Comparison of ENCODE assay signal across 13 cellular contexts in the genomic region with DNA sequence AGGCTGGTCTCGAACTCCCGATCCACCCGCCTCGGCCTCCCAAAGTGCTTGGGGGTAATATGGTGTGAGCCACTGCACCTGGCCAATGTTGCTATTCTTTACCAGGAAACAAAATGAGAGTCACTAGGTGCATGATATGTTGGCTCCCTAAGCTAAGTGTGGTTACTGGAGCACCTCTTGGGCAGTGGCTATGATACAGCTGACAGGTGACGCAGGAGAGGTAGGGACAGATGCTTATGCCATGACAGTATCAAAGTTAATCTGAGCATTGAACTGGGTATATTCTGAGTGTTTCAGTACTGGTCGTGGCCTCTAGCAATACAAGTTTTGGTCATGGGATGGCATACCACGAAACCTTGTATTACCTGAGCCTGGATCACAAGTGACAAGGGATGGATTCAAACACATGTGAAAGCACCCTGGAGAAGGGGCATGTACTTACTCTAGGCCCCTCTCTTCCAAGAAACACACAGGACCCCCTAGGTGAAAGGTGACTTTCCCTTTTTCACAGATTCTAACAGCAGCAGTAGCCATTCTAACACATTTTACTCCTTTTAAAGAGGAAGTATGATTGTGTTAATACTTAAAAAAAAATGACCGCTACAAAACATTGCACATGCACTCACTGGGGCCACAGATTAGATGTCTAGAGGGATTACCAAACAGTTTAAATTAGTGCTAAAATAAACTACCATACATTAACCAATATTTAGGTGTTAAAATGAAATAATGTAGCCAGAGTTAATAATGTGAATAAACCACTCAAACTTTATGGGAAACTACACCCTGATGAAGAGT.
DNase-seq lines count a peak whose midpoint lies in the region; ATAC-seq, FAIRE-seq and TF ChIP-seq lines count a peak whose summit lies in the region.
"Had no signal": no experiment of that assay in that cellular context is flagged by ENCODE, and none has a peak within 500 bp of the region (broad histone marks: within the 10 kb centered on the region; RNA-seq: fewer than 3 reads in every experiment).

No MANE protein-coding gene starts in this region.

- H3K27me3 ChIP-seq in spleen (replicated peaks in 1 of 7) (no peaks in the 10 kb centered on the region), body of pancreas (no peaks in the 10 kb centered on the region)

- WGBS in spleen, 5 donors = 84 to 91% (median 87%) methylated on average over 8 of the region's 8 CpGs
- 93 to 96% methylated on average over 8 of the region's 8 CpGs for WGBS in body of pancreas, 2 donors

- H3K9me3 ChIP-seq in spleen (no peaks in the 10 kb centered on the region), kidney (ENCODE audit: control insufficient read depth in 1 of 2, low read length in 2 of 2) (no peaks in the 10 kb centered on the region), body of pancreas (no peaks in the 10 kb centered on the region)

- H3K4me1 ChIP-seq in spleen (peaks cover 18 to 96% (median 61%) of the 10 kb centered on the region in 6 donors), kidney (ENCODE audit: control insufficient read depth in 1 of 2, insufficient read depth in 1 of 2, low read depth in 1 of 2, low read length in 2 of 2) (peaks cover 16 to 22% of the 10 kb centered on the region in 2 donors), body of pancreas (peaks cover 15% of the 10 kb centered on the region)

- TF ChIP-seq POLR2A in spleen (IDR thresholded peaks at IDR 0.05) (no peak), body of pancreas (IDR thresholded peaks at IDR 0.05) (no peak)

- peak overlapping the region; percentile 43 for H3K27ac Mint-ChIP-seq in HFFc6
- H3K27ac Mint-ChIP-seq: B cell had no signal

- H3K4me1 Mint-ChIP-seq in HFFc6 (ENCODE audit: low read depth) = peaks cover 37% of the 10 kb centered on the region

- TF ChIP-seq CTCF in HFFc6 (IDR thresholded peaks at IDR 0.05) = no peak
- TF ChIP-seq CTCF in spleen (IDR thresholded peaks at IDR 0.05 in 8 of 11, conservative IDR thresholded peaks at IDR 0.05 in 3 of 11) = no peak
- TF ChIP-seq CTCF in kidney (IDR thresholded peaks at IDR 0.05; ENCODE audit: borderline replicate concordance, extremely low read depth, insufficient read depth) = no peak
- TF ChIP-seq CTCF in body of pancreas (IDR thresholded peaks at IDR 0.05) = no peak

- DNase-seq in AML-193 (lab: John Stamatoyannopoulos, UW) = peak; percentile 21 to 48
- DNase-seq in HFFc6 = no peak
- DNase-seq in myocyte (ENCODE audit: low read depth) = peak; percentile 13
- no peak for DNase-seq in LoVo (ENCODE audit: low spot score)
- no peak for DNase-seq in spleen
- no peak for DNase-seq in kidney
- DNase-seq in body of pancreas = no peak
- DNase-seq: activated CD4-positive, CD25-positive, alpha-beta regulatory T cell; NCI-H1436 treated with DMSO at 0.1 percent for 48 hours; stimulated activated CD4-positive, alpha-beta T cell treated with anti-CD3 and anti-CD28 coated beads, Interleukin-15, amount 100 ng/mL, for 24 hours; stimulated activated CD8-positive, alpha-beta memory T cell treated with anti-CD3 and anti-CD28 coated beads, Interleukin-4, amount 100 ng/mL, for 48 hours had no signal

- no peak for FAIRE-seq in kidney (lab: Jason Lieb, UNC)

- ATAC-seq in body of pancreas = no peak

- H3K36me3 ChIP-seq in spleen = peaks cover 3 to 32% (median 19%) of the 10 kb centered on the region in 6 donors
- peaks cover 12% of the 10 kb centered on the region in 2 donors for H3K36me3 ChIP-seq in kidney (ENCODE audit: control insufficient read depth in 1 of 2, insufficient read depth in 2 of 2, low read length in 2 of 2)
- H3K36me3 ChIP-seq in body of pancreas (replicated peaks in 1 of 2; ENCODE audit: insufficient read depth in 1 of 2, low read depth in 2 of 2) = peaks cover 2 to 5% of the 10 kb centered on the region in 2 donors

- intact Hi-C loops in spleen (cut with DNase I; ENCODE audit: low total_unique reads) = no loop called here
- intact Hi-C loops in kidney (cut with DNase I) = no loop called here
- intact Hi-C loops in body of pancreas (cut with DNase I) = no loop called here

- H3K27me3 Mint-ChIP-seq in HFFc6 (ENCODE audit: insufficient read depth) = peaks cover 3% of the 10 kb centered on the region; the same call in 1 of the 2 replicates
- H3K27me3 Mint-ChIP-seq: B cell had no signal

- H3K4me3 ChIP-seq in spleen = no peak overlapping the region
- no peak overlapping the region for H3K4me3 ChIP-seq in kidney (ENCODE audit: low read length in 2 of 2)
- H3K4me3 ChIP-seq in body of pancreas = no peak overlapping the region

- no peaks in the 10 kb centered on the region for H3K9me3 Mint-ChIP-seq in HFFc6

- H3K9ac ChIP-seq in kidney (ENCODE audit: low read length in 2 of 2) = no peak overlapping the region

- H3K27ac ChIP-seq in angular gyrus (ENCODE audit: low read depth, low read length) (peak overlapping the region; percentile 95), spleen (no peak overlapping the region), kidney (ENCODE audit: low read depth in 2 of 2, low read length in 2 of 2) (no peak overlapping the region), body of pancreas (no peak overlapping the region)

- peak overlapping the region; percentile 12; the same call in 1 of the 2 replicates for H3K4me3 Mint-ChIP-seq in HFFc6
- H3K4me3 Mint-ChIP-seq: B cell had no signal

- H3K36me3 Mint-ChIP-seq in HFFc6 (ENCODE audit: low read depth) = peaks cover 9% of the 10 kb centered on the region

Comparison
In these comparisons a context has a peak if more than half of its experiments do, and no peak if none do; other contexts are left out.
1. DNase-seq: peak in AML-193 (2 of 2) and myocyte (single experiment); none in HFFc6 (single experiment), LoVo (single experiment), spleen (single experiment), kidney (single experiment) and body of pancreas (0 of 4).